8 cellular contexts compared by ENCODE assay signal in genomic region chr1:17439250-17440073, GRCh38. TPM values are rescaled to one million over a fixed set of nuclear protein-coding genes. Genes with fewer than 3 reads are reported as not detected.
DNase-seq lines count a peak whose midpoint lies in the region; ATAC-seq, FAIRE-seq and TF ChIP-seq lines count a peak whose summit lies in the region.

RCC2 (minus strand) TSS chr1:17439677; CDS start chr1:17438514, 1,163 bp downstream.

- DNase-seq in D721Med (ENCODE audit: insufficient read length, low spot score) (no peak), MG63 (peak; percentile 74), SK-N-SH (peak; percentile 96), Right ventricle myocardium inferior (ENCODE audit: missing footprints) (peak; percentile 85), pancreas (peak; percentile 50 to 85 (median 68)), tibial artery (peak; percentile 36 to 76)
- DNase-seq in activated naive CD8-positive, alpha-beta T cell treated with anti-CD3 and anti-CD28 coated beads for 36 hours, result peak; percentile 79

- no peaks in the 10 kb centered on the region for H3K9me2 ChIP-seq in SK-N-SH

- CTCF ChIA-PET in SK-N-SH (lab: Yijun Ruan, JAX), result interaction anchor here (0.6 to 5.7 kb wide), 15 partner anchors 9 to 168 kb away, joined by 3 to 35 read pairs (median 4); no protein-coding TSS in a partner anchor

- H3K4me1 ChIP-seq in SK-N-SH (ENCODE audit: control insufficient read depth in 1 of 2, insufficient read depth in 2 of 2, low read depth in 1 of 2, low read length in 1 of 2) (peaks cover 25 to 48% of the 10 kb centered on the region in 2 experiments), pancreas (peaks cover 0 to 6% (median 6%) of the 10 kb centered on the region in 3 donors), tibial artery (peaks cover 0 to 25% (median 13%) of the 10 kb centered on the region in 4 donors)

- H3K4me2 ChIP-seq in SK-N-SH, result peak within 1 kb of the TSS; percentile 98

- no peaks in the 10 kb centered on the region for H3K9me3 Mint-ChIP-seq in activated naive CD8-positive, alpha-beta T cell treated with anti-CD3 and anti-CD28 coated beads for 36 hours

- ATAC-seq in GM21576 (IDR thresholded peaks at IDR 0.05; ENCODE audit: unreplicated experiment), result peak; percentile 32
- ATAC-seq in Right ventricle myocardium inferior, result peak; percentile 87
- ATAC-seq in pancreas, result peak; percentile 64 to 78 (median 76)

- intact Hi-C loops in Right ventricle myocardium inferior (cut with DNase I), result loop anchor here (1.0 kb wide), 1 partner anchor 19 kb away; no protein-coding TSS in a partner anchor
- intact Hi-C loops in pancreas (cut with DNase I), result no loop called here
- intact Hi-C loops in tibial artery (cut with DNase I; ENCODE audit: low total_unique reads), result loop anchor here (2.0 kb wide), 1 partner anchor 19 kb away; no protein-coding TSS in a partner anchor

- H4K20me1 ChIP-seq in SK-N-SH (ENCODE audit: insufficient read depth), result peaks cover 25% of the 10 kb centered on the region

- peak within 1 kb of the TSS; percentile 98 for H3K4me3 Mint-ChIP-seq in activated naive CD8-positive, alpha-beta T cell treated with anti-CD3 and anti-CD28 coated beads for 36 hours

- H3K4me3 ChIP-seq in MG63 (peak within 1 kb of the TSS; percentile 81), SK-N-SH (ENCODE audit: low read depth in 2 of 2, low read length in 1 of 2) (peak within 1 kb of the TSS; percentile 86 to 99), pancreas (peak within 1 kb of the TSS; percentile 60 to 85 (median 76)), tibial artery (peak within 1 kb of the TSS; percentile 72 to 81)

- H3K27ac Mint-ChIP-seq in activated naive CD8-positive, alpha-beta T cell treated with anti-CD3 and anti-CD28 coated beads for 36 hours, result peak within 1 kb of the TSS; percentile 99

- peaks cover 48% of the 10 kb centered on the region for H3K4me1 Mint-ChIP-seq in activated naive CD8-positive, alpha-beta T cell treated with anti-CD3 and anti-CD28 coated beads for 36 hours

- no peak for TF ChIP-seq RAD21 in SK-N-SH (IDR thresholded peaks at IDR 0.05; ENCODE audit: low read length)

- peak; percentile 20 for TF ChIP-seq CTCF in D721Med (IDR thresholded peaks at IDR 0.05; ENCODE audit: insufficient read depth, missing control alignments)
- TF ChIP-seq CTCF in SK-N-SH (IDR thresholded peaks at IDR 0.05), result no peak
- TF ChIP-seq CTCF in pancreas (IDR thresholded peaks at IDR 0.05), result no peak
- no peak for TF ChIP-seq CTCF in tibial artery (IDR thresholded peaks at IDR 0.05)

- FAIRE-seq in D721Med (lab: Jason Lieb, UNC) (no peak), pancreas (lab: Jason Lieb, UNC) (no peak)

- TF ChIP-seq EP300 in SK-N-SH (IDR thresholded peaks at IDR 0.05; ENCODE audit: borderline replicate concordance in 1 of 2, low read depth in 1 of 2, low read length in 1 of 2), result peak in 1 of 2 experiments; percentile 10; a peak in 1 of 4 replicates

- peak within 1 kb of the TSS; percentile 97 for H2AFZ ChIP-seq in SK-N-SH (ENCODE audit: low read depth)

- H3K27me3 Mint-ChIP-seq in activated naive CD8-positive, alpha-beta T cell treated with anti-CD3 and anti-CD28 coated beads for 36 hours, result no peaks in the 10 kb centered on the region

- WGBS in SK-N-SH (ENCODE audit: low lambda C conversion rate), result under 1% methylated on average over 29 of the region's 75 CpGs
- 1% methylated on average over 64 to 75 of the region's 75 CpGs for WGBS in pancreas, 2 donors

- H3K27me3 ChIP-seq in MG63, result no peaks in the 10 kb centered on the region
- no peaks in the 10 kb centered on the region for H3K27me3 ChIP-seq in SK-N-SH (ENCODE audit: insufficient read depth)
- no peaks in the 10 kb centered on the region for H3K27me3 ChIP-seq in pancreas
- H3K27me3 ChIP-seq in tibial artery, result no peaks in the 10 kb centered on the region

- H3K79me2 ChIP-seq in SK-N-SH (ENCODE audit: insufficient read depth), result peaks cover 50% of the 10 kb centered on the region

- H3K9me3 ChIP-seq in MG63 (no peaks in the 10 kb centered on the region), SK-N-SH (no peaks in the 10 kb centered on the region), pancreas (no peaks in the 10 kb centered on the region), tibial artery (no peaks in the 10 kb centered on the region)

- POLR2A ChIA-PET in SK-N-SH (lab: Yijun Ruan, JAX), result interaction anchor here (0.5 to 0.6 kb wide), 3 partner anchors 31 to 253 kb away, joined by 4 to 6 read pairs (median 4); no protein-coding TSS in a partner anchor

- H3F3A ChIP-seq in SK-N-SH (replicated peaks; ENCODE audit: insufficient read depth), result peaks cover 37% of the 10 kb centered on the region

- H3K36me3 Mint-ChIP-seq in activated naive CD8-positive, alpha-beta T cell treated with anti-CD3 and anti-CD28 coated beads for 36 hours, result peaks cover 34% of the 10 kb centered on the region

- peak within 1 kb of the TSS; percentile 98 for H3K9ac ChIP-seq in SK-N-SH

- peak within 1 kb of the TSS; percentile 97 to 98 for H3K27ac ChIP-seq in SK-N-SH (ENCODE audit: low read depth in 2 of 2, low read length in 1 of 2)
- H3K27ac ChIP-seq in pancreas, result peak within 1 kb of the TSS; percentile 48 to 81 (median 63)
- peak within 1 kb of the TSS; percentile 70 to 75 for H3K27ac ChIP-seq in tibial artery

- H3K36me3 ChIP-seq in MG63 (peaks cover 28% of the 10 kb centered on the region), SK-N-SH (replicated peaks in 1 of 2; ENCODE audit: control insufficient read depth in 1 of 2, insufficient read depth in 2 of 2, low read length in 1 of 2) (peaks cover 5 to 6% of the 10 kb centered on the region in 2 experiments), pancreas (no peaks in the 10 kb centered on the region), tibial artery (peaks cover 0 to 4% (median 3%) of the 10 kb centered on the region in 3 donors)

TF ChIP-seq in SK-N-SH, 30 proteins besides CTCF, POLR2A, EP300 and RAD21:
- TF ChIP-seq TEAD4 (IDR thresholded peaks at IDR 0.05; ENCODE audit: borderline replicate concordance, insufficient read depth) (no peak), CHD2 (IDR thresholded peaks at IDR 0.05; ENCODE audit: low read length, partially characterized antibody) (peak; percentile 16), TCF12 (IDR thresholded peaks at IDR 0.05) (0 out of 2 replicates have a peak, but pooled peaks have one; percentile 20), MAX (IDR thresholded peaks at IDR 0.05; ENCODE audit: low read depth) (peak; percentile 89), MXI1 (IDR thresholded peaks at IDR 0.05; ENCODE audit: low read depth, low read length) (peak; percentile 81), POLR2AphosphoS5 (IDR thresholded peaks at IDR 0.05; ENCODE audit: low read depth, low read length) (peak; percentile 76), PBX3 (IDR thresholded peaks at IDR 0.05) (no peak), REST (IDR thresholded peaks at IDR 0.05; ENCODE audit: low read depth, low read length) (0 out of 2 replicates have a peak, but pooled peaks have one; percentile 27), NRF1 (IDR thresholded peaks at IDR 0.05; ENCODE audit: low read depth, low read length) (peak; percentile 66), SIN3A (IDR thresholded peaks at IDR 0.05; ENCODE audit: borderline replicate concordance, low read depth, low read length) (peak; percentile 54; the same call in 1 of the 2 replicates), JUND (IDR thresholded peaks at IDR 0.05) (no peak), SMC3 (IDR thresholded peaks at IDR 0.05; ENCODE audit: low read depth, low read length) (no peak), TAF1 (IDR thresholded peaks at IDR 0.05; ENCODE audit: borderline replicate concordance, low read depth, low read length) (peak; percentile 90)

RNA-seq across cellular contexts. Expression of gene RCC2, which starts in this region (rescaled TPM):
- 99.2 and 108 TPM in 2 replicates for total RNA-seq in MG63 (2014; rRNA removed; shearing (Covaris generic); ENCODE audit: low replicate concordance)
- polyA plus RNA-seq in SK-N-SH (2012; rRNA removed) (48.2 and 53.8 TPM in 2 replicates), pancreas (10 to 100 TPM; 17.5 to 19.7 TPM)
- 33.7 and 41.4 TPM in 2 replicates for polyA plus RNA-seq in SK-N-SH (2012; cell fraction: cytosol; rRNA removed)
- polyA plus RNA-seq in SK-N-SH (2012; cell fraction: nucleus; rRNA removed), result 101 and 121 TPM in 2 replicates
- total RNA-seq in activated naive CD8-positive, alpha-beta T cell treated with anti-CD3 and anti-CD28 coated beads for 36 hours, result 100 to 1,000 TPM; 192 to 196 TPM
- total RNA-seq in Right ventricle myocardium inferior (12.7 TPM), pancreas (10 to 100 TPM; 11.5 to 45.4 (median 18.8) TPM)

Comparison
In these comparisons a context has a peak if more than half of its experiments do, and no peak if none do; other contexts are left out.
1. ATAC-seq: peak in every context shown above with its lines; median percentile 87 in Right ventricle myocardium inferior; 76 in pancreas; 32 in GM21576.
2. intact Hi-C loops: an anchor here in Right ventricle myocardium inferior (1.0 kb wide) and tibial artery (2.0 kb wide); none called in pancreas.